11 cellular contexts compared by ENCODE assay signal in genomic region chr2:62410015-62410453, GRCh38.
DNase-seq lines count a peak whose midpoint lies in the region; ATAC-seq, FAIRE-seq and TF ChIP-seq lines count a peak whose summit lies in the region.
"Had no signal": no experiment of that assay in that cellular context is flagged by ENCODE, and none has a peak within 500 bp of the region (broad histone marks: within the 10 kb centered on the region; RNA-seq: fewer than 3 reads in every experiment).

No MANE protein-coding gene starts in this region.

- H3K9me3 ChIP-seq in HepG2 (ENCODE audit: low read length) (no peaks in the 10 kb centered on the region), right lobe of liver (no peaks in the 10 kb centered on the region), uterus (no peaks in the 10 kb centered on the region)

- TF ChIP-seq CTCF in HepG2 (CRISPR knock-in tag; IDR thresholded peaks at IDR 0.05), result peak; percentile 63
- no peak for TF ChIP-seq CTCF in right lobe of liver (IDR thresholded peaks at IDR 0.05)
- no peak for TF ChIP-seq CTCF in uterus (IDR thresholded peaks at IDR 0.05)

- WGBS in HepG2 (ENCODE audit: low lambda C conversion rate), result 57% methylated on average over 9 of the region's 9 CpGs
- 81% methylated on average over 7 of the region's 9 CpGs for WGBS in right lobe of liver (ENCODE audit: insufficient coverage, low coverage, low lambda C conversion rate, missing lambda C conversion rate)

- H3K36me3 ChIP-seq in HepG2 (replicated peaks in 1 of 2; ENCODE audit: control insufficient read depth in 1 of 2, insufficient read depth in 2 of 2, low read length in 2 of 2) (no peaks in the 10 kb centered on the region), right lobe of liver (no peaks in the 10 kb centered on the region), uterus (no peaks in the 10 kb centered on the region)

- H3K27me3 ChIP-seq in HepG2 (ENCODE audit: control insufficient read depth in 1 of 2, insufficient read depth in 2 of 2, low read length in 2 of 2), result no peaks in the 10 kb centered on the region; a peak in 1 of 5 replicates
- H3K27me3 ChIP-seq in right lobe of liver, result no peaks in the 10 kb centered on the region
- H3K27me3 ChIP-seq in uterus, result no peaks in the 10 kb centered on the region

- H3K79me2 ChIP-seq in HepG2 (ENCODE audit: insufficient read depth, low read length), result no peaks in the 10 kb centered on the region

- no peak overlapping the region for H3K4me2 ChIP-seq in HepG2 (ENCODE audit: low read depth, low read length)

- H2AFZ ChIP-seq in HepG2 (ENCODE audit: low read length), result no peak overlapping the region

- no peak for FAIRE-seq in HepG2 (lab: Jason Lieb, UNC)

- H3K4me1 ChIP-seq in HepG2 (ENCODE audit: insufficient read depth, low read length) (peaks cover 78% of the 10 kb centered on the region), right lobe of liver (peaks cover 0 to 15% (median 2%) of the 10 kb centered on the region in 4 donors), uterus (peaks cover 0 to 3% of the 10 kb centered on the region in 2 donors)

- BruUV-seq in HepG2 (replicated peaks; lab: Mats Ljungman, UMichigan), result no TSS peak

- no peak overlapping the region for H3K4me3 ChIP-seq in HepG2 (replicated peaks in 1 of 3; ENCODE audit: insufficient read depth in 1 of 3, low read depth in 2 of 3, low read length in 3 of 3)
- H3K4me3 ChIP-seq in right lobe of liver, result no peak overlapping the region
- no peak overlapping the region for H3K4me3 ChIP-seq in uterus

- in situ Hi-C loops in HepG2 (cut with HindIII; ENCODE audit: extremely low pct_ligation_motif_present, low pct_unique_long_range_greater_than_20kb), result loop anchor here (5.0 to 25.0 kb wide), 3 partner anchors 418 to 652 kb away; partner anchors contain the start of gene OTX1

- ATAC-seq in HepG2, result no peak
- no peak for ATAC-seq in right lobe of liver
- ATAC-seq in left ventricle myocardium superior, result peak; percentile 27
- ATAC-seq in GM19397 (IDR thresholded peaks at IDR 0.05; ENCODE audit: unreplicated experiment), result no peak
- no peak for ATAC-seq in HG02938 (IDR thresholded peaks at IDR 0.05; ENCODE audit: unreplicated experiment)

- intact Hi-C loops in HepG2 (cut with micrococcal nuclease; ENCODE audit: unreplicated experiment) (loop anchor here (5.0 kb wide), 2 partner anchors 118 to 213 kb away; partner anchors contain the start of gene B3GNT2), right lobe of liver (cut with DNase I) (loop anchor here (5.0 to 10.0 kb wide), 2 partner anchors 413 to 495 kb away; no protein-coding TSS in a partner anchor), left ventricle myocardium superior (cut with micrococcal nuclease) (loop anchor here (2.0 to 5.0 kb wide), 2 partner anchors 418 to 491 kb away; no protein-coding TSS in a partner anchor), uterus (cut with DNase I; ENCODE audit: low total_unique reads) (loop anchor here (5.0 kb wide), 2 partner anchors 418 to 493 kb away; no protein-coding TSS in a partner anchor)

- CTCF ChIA-PET in HepG2 (lab: Yijun Ruan, JAX; ENCODE audit: low intra/inter-chr PET ratio, low total read pairs), result interaction anchor here (2.9 kb wide), 1 partner anchor 416 kb away, joined by 11 read pairs; no protein-coding TSS in a partner anchor

- TF ChIP-seq RAD21 in HepG2 (CRISPR knock-in tag; IDR thresholded peaks at IDR 0.05), result no peak

- TF ChIP-seq EP300 in HepG2 (IDR thresholded peaks at IDR 0.05; ENCODE audit: low read depth in 2 of 2, low read length in 2 of 2), result no peak
- no peak for TF ChIP-seq EP300 in HepG2 (CRISPR knock-in tag; IDR thresholded peaks at IDR 0.05; ENCODE audit: borderline replicate concordance)

- H3K9ac ChIP-seq in HepG2 (ENCODE audit: insufficient read depth, low read depth, low read length), result no peak overlapping the region

- H3K27ac ChIP-seq in HepG2 (ENCODE audit: extremely low read length, insufficient read depth, low read length) (no peak overlapping the region), right lobe of liver (no peak overlapping the region), uterus (peak overlapping the region; percentile 86 to 92)

- DNase-seq in HepG2 (ENCODE audit: low spot score) (no peak), right lobe of liver (no peak), UCSD-AML1 (lab: John Stamatoyannopoulos, UW; ENCODE audit: unreplicated experiment) (peak; percentile 54), left ventricle myocardium superior (no peak), uterus (no peak), NCI-H510A (lab: John Stamatoyannopoulos, UW) (no peak)
- DNase-seq: activated naive CD4-positive, alpha-beta T cell treated with anti-CD3 and anti-CD28 coated beads for 36 hours; CD8-positive, alpha-beta memory T cell; right cardiac atrium had no signal

- TF ChIP-seq POLR2A in HepG2 (IDR thresholded peaks at IDR 0.05; ENCODE audit: insufficient read depth in 1 of 2, low read depth in 2 of 2, low read length in 2 of 2) (no peak), right lobe of liver (IDR thresholded peaks at IDR 0.05) (no peak), uterus (IDR thresholded peaks at IDR 0.05) (no peak)

- POLR2A ChIA-PET in HepG2 (lab: Yijun Ruan, JAX), result interaction anchor here (0.6 kb wide), 1 partner anchor 229 kb away, joined by 4 read pairs; no protein-coding TSS in a partner anchor

- no peaks in the 10 kb centered on the region for H4K20me1 ChIP-seq in HepG2 (ENCODE audit: insufficient read depth, low read length)

TF ChIP-seq in HepG2, 621 proteins besides CTCF, POLR2A, EP300 and RAD21:
- TF ChIP-seq SMC3 (IDR thresholded peaks at IDR 0.05; ENCODE audit: low read length), result peak; percentile 8; the same call in 1 of the 2 replicates
- TF ChIP-seq ZNF652 (CRISPR knock-in tag; IDR thresholded peaks at IDR 0.05; ENCODE audit: borderline replicate concordance, low read depth), result no peak
- TF ChIP-seq ZNF235 (CRISPR knock-in tag; IDR thresholded peaks at IDR 0.05; ENCODE audit: borderline replicate concordance), result no peak
- peak; percentile 55 for TF ChIP-seq STAG1 (CRISPR knock-in tag; IDR thresholded peaks at IDR 0.05)
- peak; percentile 16 for TF ChIP-seq TEAD3 (CRISPR knock-in tag; optimal IDR thresholded peaks at IDR 0.05; ENCODE audit: borderline replicate concordance)

Comparison
In these comparisons a context has a peak if more than half of its experiments do, and no peak if none do; other contexts are left out.
1. H3K27ac ChIP-seq: peak in uterus (2 of 2); none in HepG2 (single experiment) and right lobe of liver (0 of 3).